8 cellular contexts compared by ENCODE assay signal in the genomic region with DNA sequence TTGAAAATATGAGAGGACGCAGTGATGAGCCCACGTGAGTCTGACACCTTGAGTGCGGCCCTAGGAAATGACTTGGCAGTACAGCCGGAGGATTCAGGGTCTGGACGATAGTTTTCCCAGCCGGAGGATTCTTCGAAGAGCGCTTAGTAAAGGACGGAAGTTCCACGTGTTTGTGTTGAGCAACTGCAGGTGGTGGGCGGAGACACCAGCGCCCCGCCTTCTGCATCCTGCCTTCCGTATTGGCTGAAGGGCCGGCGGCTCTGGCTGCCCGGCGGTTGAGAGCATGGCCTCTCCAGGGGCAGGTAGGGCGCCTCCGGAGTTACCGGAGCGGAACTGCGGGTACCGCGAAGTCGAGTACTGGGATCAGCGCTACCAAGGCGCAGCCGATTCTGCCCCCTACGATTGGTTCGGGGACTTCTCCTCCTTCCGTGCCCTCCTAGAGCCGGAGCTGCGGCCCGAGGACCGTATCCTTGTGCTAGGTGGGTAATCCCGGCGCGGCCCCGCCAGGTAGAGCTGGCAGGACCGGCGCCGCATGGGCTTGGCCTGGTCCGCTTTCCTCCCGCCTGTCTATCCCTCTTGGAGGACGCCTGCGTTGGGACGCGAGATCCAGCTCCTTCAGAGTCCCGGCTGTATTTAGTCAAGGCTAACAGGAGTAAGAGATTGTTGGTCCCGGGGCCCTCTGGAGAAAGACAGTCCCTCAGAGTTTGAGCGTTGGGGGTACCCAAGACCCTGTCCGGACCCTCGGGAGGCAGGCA. TPM values are rescaled to one million over a fixed set of nuclear protein-coding genes. Genes with fewer than 3 reads are reported as not detected.
DNase-seq lines count a peak whose midpoint lies in the region; ATAC-seq and TF ChIP-seq lines count a peak whose summit lies in the region.

A gene (plus strand): TSS at position 261 of the 755 bp plus-strand sequence. CDS start 23 bp downstream, at position 284.

- TF ChIP-seq CTCF in BJ (IDR thresholded peaks at IDR 0.05; ENCODE audit: insufficient read depth, low read depth, low read length) = peak; percentile 64

- no peaks in the 10 kb centered on the region for H3K27me3 ChIP-seq in BJ (ENCODE audit: control insufficient read depth, insufficient read depth, low read length)
- H3K27me3 ChIP-seq in layer of hippocampus (ENCODE audit: control insufficient read depth, insufficient read depth, low read length) = no peaks in the 10 kb centered on the region

- CTCF ChIA-PET in BJ (lab: Yijun Ruan, JAX) = interaction anchor here (0.6 to 1.4 kb wide), 26 partner anchors 9 to 365 kb away, joined by 3 to 16 read pairs (median 4); a partner anchor contains a TSS

- DNase-seq in BJ (ENCODE audit: low read depth) (peak; percentile 84), GM19238 (ENCODE audit: insufficient read length, low spot score) (peak; percentile 95), NCI-H510A treated with DMSO at 0.1 percent for 48 hours (lab: John Stamatoyannopoulos, UW) (peak; percentile 97)
- DNase-seq in activated CD4-positive, alpha-beta T cell treated with anti-CD3 and anti-CD28 coated beads for 4 hours = peak; percentile 94 to 95
- peak; percentile 88 to 90 for DNase-seq in stimulated activated CD4-positive, alpha-beta T cell treated with anti-CD3 and anti-CD28 coated beads, Interleukin-1b, Interleukin-23, amount 100 ng/mL, for 4 hours (ENCODE audit: low read depth in 2 of 2)

- H3K36me3 ChIP-seq in BJ (ENCODE audit: control insufficient read depth, insufficient read depth, low read length) = peaks cover 10% of the 10 kb centered on the region

- H3K27ac ChIP-seq in cingulate gyrus (ENCODE audit: low read depth, low read length) = peak within 1 kb of the TSS; percentile 83
- peak within 1 kb of the TSS; percentile 65 for H3K27ac ChIP-seq in layer of hippocampus (ENCODE audit: low read depth, low read length)

- ATAC-seq in HG03442 (IDR thresholded peaks at IDR 0.05; ENCODE audit: unreplicated experiment) = peak; percentile 86

- POLR2A ChIA-PET in BJ (lab: Charles Lee) = no interaction called here

- peak within 1 kb of the TSS; percentile 98 for H3K4me3 ChIP-seq in BJ (ENCODE audit: low read depth, low read length)

RNA-seq across cellular contexts. Expression of the gene that starts here (rescaled TPM):
- 5.6 and 7.3 TPM in 2 replicates for polyA plus RNA-seq in BJ (2011; rRNA removed)
- 3.3 and 6.2 TPM in 2 replicates for polyA minus RNA-seq in BJ (2011; rRNA and poly(A)+ RNA removed)

Comparison
In these comparisons a context has a peak if more than half of its experiments do, and no peak if none do; other contexts are left out.
1. Peak in every context shown above with its lines: DNase-seq, ATAC-seq, H3K4me3 ChIP-seq and H3K27ac ChIP-seq.